Comparison of ENCODE assay signal across 15 cellular contexts in genomic region chr7:130872341-130872740, GRCh38.
DNase-seq lines count a peak whose midpoint lies in the region; ATAC-seq, FAIRE-seq and TF ChIP-seq lines count a peak whose summit lies in the region.
"Had no signal": no experiment of that assay in that cellular context is flagged by ENCODE, and none has a peak within 500 bp of the region (broad histone marks: within the 10 kb centered on the region; RNA-seq: fewer than 3 reads in every experiment).

No MANE protein-coding gene starts in this region.

- no peak for ATAC-seq in stimulated activated naive CD8-positive, alpha-beta T cell treated with anti-CD3 and anti-CD28 coated beads, Interleukin-15, Interleukin-2, amounts not matched to agents 100 U/mL and 50 U/mL, for 24 hours
- no peak for ATAC-seq in K562
- ATAC-seq: esophagus mucosa, left ventricle myocardium superior, pancreas had no signal

- TF ChIP-seq EP300 in K562 (IDR thresholded peaks at IDR 0.05; ENCODE audit: low read length) = no peak
- TF ChIP-seq EP300 in SK-N-SH (IDR thresholded peaks at IDR 0.05; ENCODE audit: borderline replicate concordance in 1 of 2, low read depth in 1 of 2, low read length in 1 of 2) = no peak

- no peaks in the 10 kb centered on the region for H3K9me3 ChIP-seq in K562 (replicated peaks; ENCODE audit: control insufficient read depth, insufficient read depth, low read depth, low read length)
- no peaks in the 10 kb centered on the region for H3K9me3 ChIP-seq in SK-N-SH
- H3K9me3 ChIP-seq: pancreas had no signal

- H3K79me2 ChIP-seq in K562 (ENCODE audit: control insufficient read depth, insufficient read depth, low read length) (no peaks in the 10 kb centered on the region), SK-N-SH (ENCODE audit: insufficient read depth) (peaks cover 68% of the 10 kb centered on the region)

- no peak overlapping the region for H3K4me3 Mint-ChIP-seq in stimulated activated naive CD8-positive, alpha-beta T cell treated with anti-CD3 and anti-CD28 coated beads, Interleukin-15, Interleukin-2, amounts not matched to agents 100 ng/mL and 50 ng/mL, for 24 hours

- H3K27ac Mint-ChIP-seq in stimulated activated naive CD8-positive, alpha-beta T cell treated with anti-CD3 and anti-CD28 coated beads, Interleukin-15, Interleukin-2, amounts not matched to agents 100 ng/mL and 50 ng/mL, for 24 hours = peak overlapping the region; percentile 81

- no TSS peak for BruUV-seq in K562 (replicated peaks; lab: Mats Ljungman, UMichigan)

- WGBS in K562 (ENCODE audit: insufficient coverage, low coverage, missing lambda C conversion rate) = 37% methylated on average over 6 of the region's 6 CpGs
- 93% methylated on average over 6 of the region's 6 CpGs for WGBS in SK-N-SH (ENCODE audit: low lambda C conversion rate)

- no peaks in the 10 kb centered on the region for H3K9me1 ChIP-seq in K562 (ENCODE audit: control insufficient read depth, insufficient read depth, low read length)

- peaks cover 94% of the 10 kb centered on the region for H3F3A ChIP-seq in SK-N-SH (replicated peaks; ENCODE audit: insufficient read depth)

- TF ChIP-seq RAD21 in K562 (CRISPR knock-in tag; conservative IDR thresholded peaks at IDR 0.05 in 1 of 2, IDR thresholded peaks at IDR 0.05 in 1 of 2) (no peak), SK-N-SH (IDR thresholded peaks at IDR 0.05; ENCODE audit: low read length) (no peak)

- no peaks in the 10 kb centered on the region for H3K9me3 Mint-ChIP-seq in stimulated activated naive CD8-positive, alpha-beta T cell treated with anti-CD3 and anti-CD28 coated beads, Interleukin-15, Interleukin-2, amounts not matched to agents 100 ng/mL and 50 ng/mL, for 24 hours

- H3K4me2 ChIP-seq in K562 (ENCODE audit: insufficient read depth, low read length) (no peak overlapping the region), SK-N-SH (no peak overlapping the region)

- peaks cover 90% of the 10 kb centered on the region for H3K36me3 Mint-ChIP-seq in stimulated activated naive CD8-positive, alpha-beta T cell treated with anti-CD3 and anti-CD28 coated beads, Interleukin-15, Interleukin-2, amounts not matched to agents 100 ng/mL and 50 ng/mL, for 24 hours (ENCODE audit: low read depth)

- in situ Hi-C loops in K562 (cut with MboI) = no loop called here

- DNase-seq in stimulated activated naive CD8-positive, alpha-beta T cell treated with anti-CD3 and anti-CD28 coated beads, Interleukin-15, Interleukin-2, amounts not matched to agents 100 U/mL and 50 U/mL, for 24 hours = no peak
- DNase-seq in RKO (ENCODE audit: low spot score) = peak; percentile 25
- DNase-seq in K562 (ENCODE audit: extremely low read depth in 1 of 4, low spot score in 3 of 4) = no peak
- no peak for DNase-seq in SK-N-SH
- no peak for DNase-seq in H7
- no peak for DNase-seq in stimulated activated naive CD4-positive, alpha-beta T cell treated with Interleukin-2 at 50 U/mL for 16 hours (lab: John Stamatoyannopoulos, UW)
- DNase-seq: GF-D8, glutamatergic neuron, left ventricle myocardium superior, NCI-H1417, NCI-H2171 treated with DMSO at 0.1 percent for 48 hours, NCI-H774, pancreas had no signal

- H3K27me3 ChIP-seq in K562 (ENCODE audit: control insufficient read depth in 2 of 2, insufficient read depth in 2 of 2, low read length in 2 of 2) (0 out of 5 replicates have a peak, but pooled peaks cover 0 to 4% of the 10 kb centered on the region in 2 experiments), SK-N-SH (ENCODE audit: insufficient read depth) (no peaks in the 10 kb centered on the region), H7 (ENCODE audit: control insufficient read depth, insufficient read depth, low read length) (no peaks in the 10 kb centered on the region)
- H3K27me3 ChIP-seq: pancreas had no signal

- no peak for FAIRE-seq in K562 (lab: Jason Lieb, UNC)
- FAIRE-seq: pancreas had no signal

- H2AFZ ChIP-seq in K562 (ENCODE audit: low read depth, low read length) (no peak overlapping the region), SK-N-SH (ENCODE audit: low read depth) (no peak overlapping the region)

- H3K4me1 Mint-ChIP-seq in stimulated activated naive CD8-positive, alpha-beta T cell treated with anti-CD3 and anti-CD28 coated beads, Interleukin-15, Interleukin-2, amounts not matched to agents 100 ng/mL and 50 ng/mL, for 24 hours (ENCODE audit: low read depth) = peaks cover 17% of the 10 kb centered on the region

- H3K27ac ChIP-seq in K562 (ENCODE audit: extremely low read depth, low read depth, low read length) = no peak overlapping the region
- peak overlapping the region in 1 of 2 experiments; percentile 23; a peak in 1 of 4 replicates for H3K27ac ChIP-seq in SK-N-SH (ENCODE audit: low read depth in 2 of 2, low read length in 1 of 2)
- H3K27ac ChIP-seq: pancreas had no signal

- H3K4me1 ChIP-seq in K562 (replicated peaks in 1 of 2; ENCODE audit: control insufficient read depth in 2 of 2, insufficient read depth in 2 of 2, low read length in 2 of 2) (no peaks in the 10 kb centered on the region), SK-N-SH (ENCODE audit: control insufficient read depth in 1 of 2, insufficient read depth in 2 of 2, low read depth in 1 of 2, low read length in 1 of 2) (peaks cover 7 to 17% of the 10 kb centered on the region in 2 experiments; a peak in 3 of 4 replicates)

- CTCF ChIA-PET in K562 (lab: Yijun Ruan, JAX; ENCODE audit: low intra/inter-chr PET ratio) = interaction anchor here (1.2 kb wide), 1 partner anchor 169 kb away, joined by 4 read pairs; no protein-coding TSS in a partner anchor
- CTCF ChIA-PET in SK-N-SH (lab: Yijun Ruan, JAX) = interaction anchor here (1.3 to 9.4 kb wide), 2 partner anchors 19 to 23 kb away, joined by 3 to 95 read pairs; no protein-coding TSS in a partner anchor

- intact Hi-C loops in K562 (cut with micrococcal nuclease) = no loop called here

- H4K20me1 ChIP-seq in K562 (replicated peaks; ENCODE audit: control insufficient read depth, insufficient read depth, low read length) (no peaks in the 10 kb centered on the region), SK-N-SH (ENCODE audit: insufficient read depth) (peaks cover 53% of the 10 kb centered on the region)

- no peak for TF ChIP-seq POLR2A in K562 (conservative IDR thresholded peaks at IDR 0.05)

- H3K36me3 ChIP-seq in K562 (ENCODE audit: control insufficient read depth, insufficient read depth, low read length) (no peaks in the 10 kb centered on the region), SK-N-SH (replicated peaks in 1 of 2; ENCODE audit: control insufficient read depth in 1 of 2, insufficient read depth in 2 of 2, low read length in 1 of 2) (peaks cover 63 to 96% of the 10 kb centered on the region in 2 experiments), H7 (replicated peaks; ENCODE audit: control insufficient read depth, insufficient read depth, low read length) (no peaks in the 10 kb centered on the region)
- H3K36me3 ChIP-seq: pancreas had no signal

- no peaks in the 10 kb centered on the region for H3K9me2 ChIP-seq in SK-N-SH

- POLR2A ChIA-PET in K562 (lab: Yijun Ruan, JAX) = interaction anchor here (1.8 kb wide), 1 partner anchor 10 kb away, joined by 6 read pairs; no protein-coding TSS in a partner anchor
- POLR2A ChIA-PET in SK-N-SH (lab: Yijun Ruan, JAX) = no interaction called here

- H3K4me3 ChIP-seq in K562 (no peak overlapping the region), SK-N-SH (ENCODE audit: low read depth in 2 of 2, low read length in 1 of 2) (no peak overlapping the region), H7 (ENCODE audit: insufficient read depth, low read depth, low read length) (no peak overlapping the region)
- H3K4me3 ChIP-seq: pancreas had no signal

- no peak for TF ChIP-seq CTCF in K562 (IDR thresholded peaks at IDR 0.05 in 2 of 3, conservative IDR thresholded peaks at IDR 0.05 in 1 of 3; ENCODE audit: insufficient read depth in 2 of 3, low read depth in 1 of 3, low read length in 3 of 3)
- TF ChIP-seq CTCF in SK-N-SH (IDR thresholded peaks at IDR 0.05) = no peak

- no peak overlapping the region for H3K9ac ChIP-seq in K562 (ENCODE audit: insufficient read depth in 1 of 2, low read depth in 2 of 2, low read length in 2 of 2)
- no peak overlapping the region for H3K9ac ChIP-seq in SK-N-SH

- no peaks in the 10 kb centered on the region for H3K27me3 Mint-ChIP-seq in stimulated activated naive CD8-positive, alpha-beta T cell treated with anti-CD3 and anti-CD28 coated beads, Interleukin-15, Interleukin-2, amounts not matched to agents 100 ng/mL and 50 ng/mL, for 24 hours

TF ChIP-seq in K562, 482 proteins besides CTCF, POLR2A, EP300 and RAD21 (continues in another document):
- no peak for TF ChIP-seq KDM2B (CRISPR knock-in tag; IDR thresholded peaks at IDR 0.05)

TF ChIP-seq in SK-N-SH, 30 proteins besides CTCF, POLR2A, EP300 and RAD21 (continues in another document):
- no peak for TF ChIP-seq FOSL2 (IDR thresholded peaks at IDR 0.05; ENCODE audit: borderline replicate concordance, low read depth)
- TF ChIP-seq CHD2 (IDR thresholded peaks at IDR 0.05; ENCODE audit: low read length, partially characterized antibody) = no peak
- no peak for TF ChIP-seq ZBTB33 (IDR thresholded peaks at IDR 0.05; ENCODE audit: borderline replicate concordance, low read depth)
- no peak for TF ChIP-seq TCF12 (IDR thresholded peaks at IDR 0.05)
- TF ChIP-seq RCOR1 (IDR thresholded peaks at IDR 0.05; ENCODE audit: low read length) = no peak
